1 cellular context compared by ENCODE assay signal in genomic region chr3:112086857-112087524, GRCh38.
TF ChIP-seq lines count a peak whose summit lies in the region.

No MANE protein-coding gene starts in this region.

TF ChIP-seq in GM12878, 131 proteins besides CTCF, POLR2A, EP300 and RAD21:
- TF ChIP-seq MTA2 (IDR thresholded peaks at IDR 0.05; ENCODE audit: low read depth) (no peak), NR2C1 (IDR thresholded peaks at IDR 0.05) (no peak), ATF7 (IDR thresholded peaks at IDR 0.05; ENCODE audit: low read depth) (no peak), MTA3 (IDR thresholded peaks at IDR 0.05; ENCODE audit: borderline replicate concordance, low read length) (no peak), MYB (IDR thresholded peaks at IDR 0.05; ENCODE audit: borderline replicate concordance, low read depth, low read length) (no peak), POLR2AphosphoS2 (IDR thresholded peaks at IDR 0.05; ENCODE audit: low read depth, low read length) (no peak)
